ENCODE assay signal across 9 cellular contexts in genomic region chr6:22448311-22448711, GRCh38.
DNase-seq lines count a peak whose midpoint lies in the region; ATAC-seq and TF ChIP-seq lines count a peak whose summit lies in the region.
"Had no signal": no experiment of that assay in that cellular context is flagged by ENCODE, and none has a peak within 500 bp of the region (broad histone marks: within the 10 kb centered on the region; RNA-seq: fewer than 3 reads in every experiment).

No MANE protein-coding gene starts in this region.

- TF ChIP-seq CTCF in astrocyte of the spinal cord (IDR thresholded peaks at IDR 0.05; ENCODE audit: low read depth, low read length) (no peak), smooth muscle cell (IDR thresholded peaks at IDR 0.05; ENCODE audit: borderline replicate concordance, insufficient read depth, poor library complexity, severe bottlenecking) (no peak)

- in situ Hi-C loops in astrocyte of the spinal cord (cut with HindIII; ENCODE audit: low sequenced_read_pairs): no loop called here

- H3K27ac ChIP-seq in smooth muscle cell (ENCODE audit: low read depth): no peak overlapping the region

- H3K4me2 ChIP-seq in smooth muscle cell: peak overlapping the region; percentile 47

- H3K79me2 ChIP-seq in smooth muscle cell (ENCODE audit: low read depth): no peaks in the 10 kb centered on the region

- no peaks in the 10 kb centered on the region for H4K20me1 ChIP-seq in smooth muscle cell (ENCODE audit: low read depth)

- no peaks in the 10 kb centered on the region for H3F3A ChIP-seq in smooth muscle cell (ENCODE audit: low read depth)

- no peaks in the 10 kb centered on the region for H3K9me3 ChIP-seq in smooth muscle cell (replicated peaks; ENCODE audit: low read depth)

- WGBS in smooth muscle cell (ENCODE audit: low lambda C conversion rate): 33% methylated on average over 6 of the region's 6 CpGs

- H3K4me1 ChIP-seq in smooth muscle cell (ENCODE audit: low read depth): peaks cover 20% of the 10 kb centered on the region

- no peaks in the 10 kb centered on the region for H3K36me3 ChIP-seq in smooth muscle cell (ENCODE audit: low read depth)

- DNase-seq in NCI-H510A treated with DMSO at 0.1 percent for 48 hours (lab: John Stamatoyannopoulos, UW): peak; percentile 28
- DNase-seq in NCI-H510A (lab: John Stamatoyannopoulos, UW): no peak
- peak; percentile 74 for DNase-seq in astrocyte of the spinal cord (ENCODE audit: low read depth, low spot score)
- peak; percentile 30 for DNase-seq in iPS-NIHi11 (ENCODE audit: low spot score)
- no peak for DNase-seq in smooth muscle cell (lab: John Stamatoyannopoulos, UW; ENCODE audit: unreplicated experiment)
- DNase-seq in central memory CD4-positive, alpha-beta T cell: no peak
- DNase-seq in NK-92 treated with Interleukin-12 subunit alpha and Interleukin-12 subunit beta, amount 100 ng/mL, for 24 hours (lab: John Stamatoyannopoulos, UW): no peak
- DNase-seq: activated T-cell treated with anti-CD3 and anti-CD28 coated beads, Interleukin-2, amount 50 U/mL, for 24 hours had no signal

- no peak overlapping the region for H3K4me3 ChIP-seq in astrocyte of the spinal cord (ENCODE audit: low read depth, low read length)
- no peak overlapping the region for H3K4me3 ChIP-seq in smooth muscle cell

- ATAC-seq in GM21360 (IDR thresholded peaks at IDR 0.05; ENCODE audit: unreplicated experiment): no peak

- H2AFZ ChIP-seq in smooth muscle cell (ENCODE audit: low read depth): peak overlapping the region; percentile 26

- H3K9ac ChIP-seq in smooth muscle cell (ENCODE audit: low read depth): no peak overlapping the region

- no peaks in the 10 kb centered on the region for H3K27me3 ChIP-seq in smooth muscle cell (ENCODE audit: low read depth)

Comparison
In these comparisons a context has a peak if more than half of its experiments do, and no peak if none do; other contexts are left out.
1. DNase-seq: peak in NCI-H510A treated with DMSO at 0.1 percent for 48 hours (single experiment), astrocyte of the spinal cord (single experiment) and iPS-NIHi11 (single experiment); none in NCI-H510A (single experiment), smooth muscle cell (single experiment), central memory CD4-positive, alpha-beta T cell (single experiment) and NK-92 treated with Interleukin-12 subunit alpha and Interleukin-12 subunit beta, amount 100 ng/mL, for 24 hours (single experiment).